ENCODE assay signal across 8 cellular contexts in the genomic region with DNA sequence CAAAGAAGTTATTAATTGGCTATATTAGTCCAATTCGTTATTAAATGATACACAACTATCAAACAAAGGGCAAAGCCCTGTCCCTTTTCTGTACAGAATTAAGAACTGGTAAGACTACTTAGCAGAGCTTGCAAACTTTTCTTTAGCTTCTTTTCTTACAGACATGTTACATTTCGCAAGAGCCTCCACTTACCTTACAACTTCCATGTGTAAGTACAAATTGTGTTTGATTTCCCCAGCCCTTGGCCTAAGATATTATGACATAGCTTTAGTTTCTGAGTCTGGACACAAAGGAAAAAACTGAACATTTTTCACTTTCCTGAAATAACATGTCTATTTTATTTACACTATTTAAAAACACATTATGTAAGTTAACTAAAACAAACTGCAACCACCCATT. TPM values are rescaled to one million over a fixed set of nuclear protein-coding genes. Genes with fewer than 3 reads are reported as not detected.
DNase-seq lines count a peak whose midpoint lies in the region; ATAC-seq, FAIRE-seq and TF ChIP-seq lines count a peak whose summit lies in the region.

No MANE protein-coding gene starts in this region.

- H3K9me3 ChIP-seq in smooth muscle cell (replicated peaks; ENCODE audit: low read depth), result no peaks in the 10 kb centered on the region

- no peaks in the 10 kb centered on the region for H3K9me3 Mint-ChIP-seq in activated B cell treated with CpG ODN at 0.5 μM for 24 hours

- TF ChIP-seq CTCF in activated B cell treated with CpG ODN at 0.5 μM for 24 hours (IDR thresholded peaks at IDR 0.05), result no peak
- TF ChIP-seq CTCF in foreskin keratinocyte (conservative IDR thresholded peaks at IDR 0.05), result no peak
- TF ChIP-seq CTCF in smooth muscle cell (IDR thresholded peaks at IDR 0.05; ENCODE audit: borderline replicate concordance, insufficient read depth, poor library complexity, severe bottlenecking), result no peak

- H3K36me3 ChIP-seq in smooth muscle cell (ENCODE audit: low read depth), result no peaks in the 10 kb centered on the region

- H2AFZ ChIP-seq in smooth muscle cell (ENCODE audit: low read depth), result no peak overlapping the region

- H3F3A ChIP-seq in smooth muscle cell (ENCODE audit: low read depth), result no peaks in the 10 kb centered on the region

- no peak overlapping the region for H3K9ac ChIP-seq in smooth muscle cell (ENCODE audit: low read depth)

- peak overlapping the region; percentile 14 for H3K27ac ChIP-seq in foreskin keratinocyte
- peak overlapping the region; percentile 20 for H3K27ac ChIP-seq in smooth muscle cell (ENCODE audit: low read depth)

- H3K27ac Mint-ChIP-seq in activated B cell treated with CpG ODN at 0.5 μM for 24 hours, result peak overlapping the region; percentile 99

- no peak for ATAC-seq in activated B cell treated with CpG ODN at 0.5 μM for 24 hours (ENCODE audit: low read depth)
- ATAC-seq in foreskin keratinocyte, result no peak
- ATAC-seq in GM18858 (IDR thresholded peaks at IDR 0.05; ENCODE audit: unreplicated experiment), result no peak

- peaks cover 47% of the 10 kb centered on the region for H3K4me1 Mint-ChIP-seq in activated B cell treated with CpG ODN at 0.5 μM for 24 hours

- no peaks in the 10 kb centered on the region for H3K27me3 Mint-ChIP-seq in activated B cell treated with CpG ODN at 0.5 μM for 24 hours

- POLR2A ChIA-PET in activated B cell treated with CpG ODN at 0.5 μM for 24 hours (lab: Charles Lee), result interaction anchor here (0.9 to 1.4 kb wide), 2 partner anchors 13 to 51 kb away, joined by 3 to 4 read pairs; a partner anchor contains a TSS

- H3K4me3 Mint-ChIP-seq in activated B cell treated with CpG ODN at 0.5 μM for 24 hours, result peak overlapping the region; percentile 98

- intact Hi-C loops in activated B cell treated with CpG ODN at 0.5 μM for 24 hours (cut with micrococcal nuclease), result no loop called here

- peaks cover 32% of the 10 kb centered on the region for H4K20me1 ChIP-seq in smooth muscle cell (ENCODE audit: low read depth)

- 95% methylated on average over 2 of the region's 2 CpGs for WGBS in smooth muscle cell (ENCODE audit: low lambda C conversion rate)

- no peaks in the 10 kb centered on the region for H3K27me3 ChIP-seq in foreskin keratinocyte
- H3K27me3 ChIP-seq in smooth muscle cell (ENCODE audit: low read depth), result no peaks in the 10 kb centered on the region

- peak overlapping the region; percentile 93 for H3K4me2 ChIP-seq in smooth muscle cell

- H3K4me3 ChIP-seq in smooth muscle cell, result peak overlapping the region; percentile 81

- peaks cover 13% of the 10 kb centered on the region for H3K36me3 Mint-ChIP-seq in activated B cell treated with CpG ODN at 0.5 μM for 24 hours (ENCODE audit: low read depth)

- DNase-seq in HCEC 1CT (peak; percentile 14), activated B cell treated with CpG ODN at 0.5 μM for 24 hours (no peak), foreskin keratinocyte (no peak), smooth muscle cell (lab: John Stamatoyannopoulos, UW; ENCODE audit: unreplicated experiment) (no peak), NCI-H345 (lab: John Stamatoyannopoulos, UW) (no peak), T1000 (lab: John Stamatoyannopoulos, UW) (no peak), HTR-8/SVneo (ENCODE audit: insufficient read length, low spot score) (no peak)

- H3K79me2 ChIP-seq in smooth muscle cell (ENCODE audit: low read depth), result peaks cover 60% of the 10 kb centered on the region

- FAIRE-seq in HTR-8/SVneo (lab: Jason Lieb, UNC), result no peak

- CTCF ChIA-PET in activated B cell treated with CpG ODN at 0.5 μM for 24 hours (lab: Charles Lee), result interaction anchor here (1.3 to 2.1 kb wide), 2 partner anchors 51 to 53 kb away, joined by 3 to 7 read pairs; a partner anchor contains a TSS

- H3K4me1 ChIP-seq in foreskin keratinocyte (peaks cover 4% of the 10 kb centered on the region), smooth muscle cell (ENCODE audit: low read depth) (peaks cover 31% of the 10 kb centered on the region)

RNA-seq across cellular contexts. Expression of a gene that starts 1.7 kb away (rescaled TPM):
- total RNA-seq in activated B cell treated with CpG ODN at 0.5 μM for 24 hours (29.5 and 36.8 TPM in 2 replicates), foreskin keratinocyte (11.4 and 13.6 TPM in 2 replicates), smooth muscle cell (19.9 and 28.5 TPM in 2 replicates)
- polyA plus RNA-seq in foreskin keratinocyte (8.7 and 9.9 TPM in 2 replicates), smooth muscle cell (15.2 and 19.0 TPM in 2 replicates)

RNA-seq across cellular contexts. Expression of a gene that starts 51.4 kb away (rescaled TPM):
- total RNA-seq in activated B cell treated with CpG ODN at 0.5 μM for 24 hours, result 330 and 354 TPM in 2 replicates
- 195 and 206 TPM in 2 replicates for total RNA-seq in foreskin keratinocyte
- polyA plus RNA-seq in foreskin keratinocyte, result 345 and 363 TPM in 2 replicates
- 238 and 261 TPM in 2 replicates for total RNA-seq in smooth muscle cell
- 312 and 320 TPM in 2 replicates for polyA plus RNA-seq in smooth muscle cell
